ENCODE assay signal across 14 cellular contexts in genomic region chr17:73286863-73287296, GRCh38. TPM values are rescaled to one million over a fixed set of nuclear protein-coding genes. Genes with fewer than 3 reads are reported as not detected.
DNase-seq lines count a peak whose midpoint lies in the region; ATAC-seq, FAIRE-seq and TF ChIP-seq lines count a peak whose summit lies in the region.
"Had no signal": no experiment of that assay in that cellular context is flagged by ENCODE, and none has a peak within 500 bp of the region (broad histone marks: within the 10 kb centered on the region; RNA-seq: fewer than 3 reads in every experiment).

No MANE protein-coding gene starts in this region.

- H3K4me2 ChIP-seq in SK-N-SH (no peak overlapping the region), HepG2 (ENCODE audit: low read depth, low read length) (no peak overlapping the region)

- no peaks in the 10 kb centered on the region for H3K9me2 ChIP-seq in SK-N-SH

- intact Hi-C loops in HepG2 (cut with micrococcal nuclease; ENCODE audit: unreplicated experiment) = no loop called here
- intact Hi-C loops in colonic mucosa (cut with DNase I) = no loop called here

- TF ChIP-seq EP300 in SK-N-SH (IDR thresholded peaks at IDR 0.05; ENCODE audit: borderline replicate concordance in 1 of 2, low read depth in 1 of 2, low read length in 1 of 2) = no peak
- no peak for TF ChIP-seq EP300 in HepG2 (IDR thresholded peaks at IDR 0.05; ENCODE audit: low read depth in 2 of 2, low read length in 2 of 2)
- TF ChIP-seq EP300 in HepG2 (CRISPR knock-in tag; IDR thresholded peaks at IDR 0.05; ENCODE audit: borderline replicate concordance) = no peak
- TF ChIP-seq EP300 in tibial nerve (IDR thresholded peaks at IDR 0.05) = peak in 1 of 2 donors; percentile 28

- H3F3A ChIP-seq in SK-N-SH (replicated peaks; ENCODE audit: insufficient read depth) = peaks cover 8% of the 10 kb centered on the region

- CTCF ChIA-PET in SK-N-SH (lab: Yijun Ruan, JAX) (interaction anchor here (1.1 to 1.9 kb wide), 3 partner anchors 9 to 83 kb away, joined by 4 to 7 read pairs (median 4); no protein-coding TSS in a partner anchor), HepG2 (lab: Yijun Ruan, JAX; ENCODE audit: low intra/inter-chr PET ratio, low total read pairs) (no interaction called here)

- H2AFZ ChIP-seq in SK-N-SH (ENCODE audit: low read depth) (no peak overlapping the region), HepG2 (ENCODE audit: low read length) (no peak overlapping the region)
- H2AFZ ChIP-seq: parathyroid adenoma had no signal

- TF ChIP-seq RAD21 in SK-N-SH (IDR thresholded peaks at IDR 0.05; ENCODE audit: low read length) (no peak), HepG2 (CRISPR knock-in tag; IDR thresholded peaks at IDR 0.05) (no peak)

- 80% methylated on average over 8 of the region's 8 CpGs for whole genome bisulfite sequencing in SK-N-SH (ENCODE audit: low lambda C conversion rate)
- WGBS in HepG2 (ENCODE audit: low lambda C conversion rate) = 98% methylated on average over 8 of the region's 8 CpGs
- WGBS in tibial nerve, 2 donors = 42 to 62% methylated on average over 8 of the region's 8 CpGs

- BruUV-seq in HepG2 (replicated peaks; lab: Mats Ljungman, UMichigan) = no TSS peak

- POLR2A ChIA-PET in SK-N-SH (lab: Yijun Ruan, JAX) (no interaction called here), HepG2 (lab: Yijun Ruan, JAX) (interaction anchor here (4.0 to 5.1 kb wide), 2 partner anchors 23 to 25 kb away, joined by 43 to 45 read pairs; partner anchors contain the start of gene CPSF4L)

- H3K79me2 ChIP-seq in SK-N-SH (ENCODE audit: insufficient read depth) = peaks cover 81% of the 10 kb centered on the region
- peaks cover 39% of the 10 kb centered on the region for H3K79me2 ChIP-seq in HepG2 (ENCODE audit: insufficient read depth, low read length)

- H3K36me3 ChIP-seq in SK-N-SH (replicated peaks in 1 of 2; ENCODE audit: control insufficient read depth in 1 of 2, insufficient read depth in 2 of 2, low read length in 1 of 2) (peaks cover 5 to 22% of the 10 kb centered on the region in 2 experiments), HepG2 (replicated peaks in 1 of 2; ENCODE audit: control insufficient read depth in 1 of 2, insufficient read depth in 2 of 2, low read length in 2 of 2) (peaks cover 23 to 36% of the 10 kb centered on the region in 2 experiments), tibial nerve (peaks cover 0 to 29% (median 0%) of the 10 kb centered on the region in 3 donors), colonic mucosa (peaks cover 11% of the 10 kb centered on the region)

- in situ Hi-C loops in HepG2 (cut with HindIII; ENCODE audit: extremely low pct_ligation_motif_present, low pct_unique_long_range_greater_than_20kb) = loop anchor here (25.0 kb wide), 1 partner anchor 1150 kb away; the partner anchor contains the start of gene GPRC5C

- TF ChIP-seq POLR2A in HepG2 (IDR thresholded peaks at IDR 0.05; ENCODE audit: insufficient read depth in 1 of 2, low read depth in 2 of 2, low read length in 2 of 2) (no peak), tibial nerve (IDR thresholded peaks at IDR 0.05) (no peak)

- H3K4me1 ChIP-seq in SK-N-SH (ENCODE audit: control insufficient read depth in 1 of 2, insufficient read depth in 2 of 2, low read depth in 1 of 2, low read length in 1 of 2) (peaks cover 12 to 64% of the 10 kb centered on the region in 2 experiments), HepG2 (ENCODE audit: insufficient read depth, low read length) (peaks cover 55% of the 10 kb centered on the region), tibial nerve (peaks cover 0 to 100% (median 79%) of the 10 kb centered on the region in 4 donors), colonic mucosa (peaks cover 26% of the 10 kb centered on the region)

- TF ChIP-seq CTCF in SK-N-SH (IDR thresholded peaks at IDR 0.05) (no peak), HepG2 (CRISPR knock-in tag; IDR thresholded peaks at IDR 0.05) (no peak), tibial nerve (IDR thresholded peaks at IDR 0.05) (no peak), colonic mucosa (IDR thresholded peaks at IDR 0.05) (no peak)

- H3K4me3 ChIP-seq in SK-N-SH (ENCODE audit: low read depth in 2 of 2, low read length in 1 of 2) (no peak overlapping the region), HepG2 (replicated peaks in 1 of 3; ENCODE audit: insufficient read depth in 1 of 3, low read depth in 2 of 3, low read length in 3 of 3) (no peak overlapping the region), tibial nerve (no peak overlapping the region), colonic mucosa (no peak overlapping the region)

- peaks cover 66% of the 10 kb centered on the region for H4K20me1 ChIP-seq in SK-N-SH (ENCODE audit: insufficient read depth)
- H4K20me1 ChIP-seq in HepG2 (ENCODE audit: insufficient read depth, low read length) = peaks cover 24% of the 10 kb centered on the region; the same call in 1 of the 2 replicates

- no peak for ATAC-seq in SK-N-SH treated with all-trans-retinoic acid at 6 μM for 48 hours
- no peak for ATAC-seq in HepG2

- H3K27ac ChIP-seq in SK-N-SH (ENCODE audit: low read depth in 2 of 2, low read length in 1 of 2) (no peak overlapping the region), caudate nucleus (ENCODE audit: low read depth, low read length) (peak overlapping the region; percentile 52), HepG2 (ENCODE audit: extremely low read length, insufficient read depth, low read length) (no peak overlapping the region), tibial nerve (peak overlapping the region; percentile 10 to 99 (median 88)), colonic mucosa (no peak overlapping the region)
- H3K27ac ChIP-seq: parathyroid adenoma had no signal

- no peak overlapping the region for H3K9ac ChIP-seq in SK-N-SH
- no peak overlapping the region for H3K9ac ChIP-seq in HepG2 (ENCODE audit: insufficient read depth, low read depth, low read length)
- no peak overlapping the region for H3K9ac ChIP-seq in colonic mucosa (ENCODE audit: low read depth in 2 of 2, low read length in 2 of 2)
- H3K9ac ChIP-seq: parathyroid adenoma had no signal

- no peaks in the 10 kb centered on the region for H3K27me3 ChIP-seq in SK-N-SH (ENCODE audit: insufficient read depth)
- H3K27me3 ChIP-seq in HepG2 (ENCODE audit: control insufficient read depth in 1 of 2, insufficient read depth in 2 of 2, low read length in 2 of 2) = no peaks in the 10 kb centered on the region
- no peaks in the 10 kb centered on the region for H3K27me3 ChIP-seq in tibial nerve
- H3K27me3 ChIP-seq in colonic mucosa = no peaks in the 10 kb centered on the region

- no peak for DNase-seq in SK-N-SH
- peak in 2 of 61 donors; percentile 13 to 56 for DNase-seq in caudate nucleus (lab: John Stamatoyannopoulos, UW)
- DNase-seq in HepG2 (ENCODE audit: low spot score) = no peak
- DNase-seq in tibial nerve (ENCODE audit: low spot score in 2 of 2) = no peak
- no peak for DNase-seq in colonic mucosa
- DNase-seq in activated T-cell treated with anti-CD3 and anti-CD28 coated beads for 4 hours = no peak
- no peak for DNase-seq in hepatic stellate cell (ENCODE audit: low spot score)
- DNase-seq: effector CD4-positive, alpha-beta T cell; NCI-H226 had no signal

- H3K9me3 ChIP-seq in SK-N-SH (no peaks in the 10 kb centered on the region), HepG2 (ENCODE audit: low read length) (no peaks in the 10 kb centered on the region), tibial nerve (no peaks in the 10 kb centered on the region), colonic mucosa (no peaks in the 10 kb centered on the region)

- no peak for FAIRE-seq in HepG2 (lab: Jason Lieb, UNC)
- FAIRE-seq: islet of Langerhans had no signal

RNA-seq across cellular contexts. Expression of gene CDC42EP4, which starts 24.9 kb away (rescaled TPM):
- polyA plus RNA-seq in SK-N-SH (2012; rRNA removed) (23.7 and 28.3 TPM in 2 replicates), HepG2 (2011; rRNA removed) (19.0 and 21.7 TPM in 2 replicates)
- polyA plus RNA-seq in SK-N-SH (2012; cell fraction: cytosol; rRNA removed) = 16.3 and 24.6 TPM in 2 replicates
- polyA plus RNA-seq in SK-N-SH (2012; cell fraction: nucleus; rRNA removed) = 15.8 and 17.1 TPM in 2 replicates
- total RNA-seq in HepG2 (2016; rRNA removed; fragmentation: Illumina TruSeq; extraction: Trizol) (54.0 and 55.0 TPM in 2 replicates), tibial nerve (100 to 1,000 TPM in 3 of 4 donors, 10 to 100 TPM in 1; 93.3 to 121 (median 117) TPM), colonic mucosa (10 to 100 TPM; 52.8 to 65.3 TPM)
- 13.5 and 14.9 TPM in 2 replicates for total RNA-seq in HepG2 (2016; cell fraction: cytosol; rRNA removed; fragmentation: Illumina TruSeq; extraction: Trizol; ENCODE audit: low read depth)
- total RNA-seq in HepG2 (2016; cell fraction: insoluble cytoplasmic fraction; rRNA removed; fragmentation: Illumina TruSeq; extraction: Trizol) = 45.9 and 55.1 TPM in 2 replicates
- total RNA-seq in HepG2 (2016; cell fraction: membrane; rRNA removed; fragmentation: Illumina TruSeq; extraction: Trizol) = 45.7 and 51.9 TPM in 2 replicates
- 34.9 and 36.1 TPM in 2 replicates for total RNA-seq in HepG2 (2016; cell fraction: nucleus; rRNA removed; fragmentation: Illumina TruSeq; extraction: Trizol)
- polyA plus RNA-seq in HepG2 (2011; cell fraction: cytosol; rRNA removed) = 16.2 and 20.1 TPM in 2 replicates
- 18.6 and 24.3 TPM in 2 replicates for polyA plus RNA-seq in HepG2 (2011; cell fraction: nucleus; rRNA removed)
- 18.4 and 22.4 TPM in 2 replicates for polyA plus RNA-seq in HepG2 (2012)
- 11.7 and 14.2 TPM in 2 replicates for polyA plus RNA-seq in HepG2 (2016; cell fraction: cytosol; fragmentation: Illumina TruSeq; extraction: Trizol; ENCODE audit: low read depth)
- polyA plus RNA-seq in HepG2 (2016; cell fraction: insoluble cytoplasmic fraction; fragmentation: Illumina TruSeq; extraction: Trizol; ENCODE audit: low read depth) = 58.7 and 66.8 TPM in 2 replicates
- 37.7 and 41.8 TPM in 2 replicates for polyA plus RNA-seq in HepG2 (2016; cell fraction: membrane; fragmentation: Illumina TruSeq; extraction: Trizol; ENCODE audit: low read depth)
- 41.4 and 43.9 TPM in 2 replicates for polyA plus RNA-seq in HepG2 (2016; cell fraction: nucleus; fragmentation: Illumina TruSeq; extraction: Trizol; ENCODE audit: insufficient read depth, low read depth)
- 68.4 and 91.9 TPM in 2 replicates for polyA minus RNA-seq in HepG2 (2011; rRNA and poly(A)+ RNA removed; ENCODE audit: low replicate concordance)
- polyA minus RNA-seq in HepG2 (2011; cell fraction: cytosol; rRNA and poly(A)+ RNA removed) = 25.3 and 26.4 TPM in 2 replicates
- 32.3 and 36.9 TPM in 2 replicates for polyA minus RNA-seq in HepG2 (2011; cell fraction: nucleus; rRNA and poly(A)+ RNA removed)

RNA-seq across cellular contexts. Expression of gene CPSF4L, which starts 25.2 kb away (rescaled TPM):
- polyA plus RNA-seq in SK-N-SH (2012; rRNA removed) = 0.10 TPM in 1 of 2 replicates, not detected in the other
- not detected in 2 replicates for polyA plus RNA-seq in SK-N-SH (2012; cell fraction: cytosol; rRNA removed)
- polyA plus RNA-seq in SK-N-SH (2012; cell fraction: nucleus; rRNA removed) = not detected in 2 replicates
- 0.73 and 0.94 TPM in 2 replicates for total RNA-seq in HepG2 (2016; rRNA removed; fragmentation: Illumina TruSeq; extraction: Trizol)
- 1.3 and 1.5 TPM in 2 replicates for total RNA-seq in HepG2 (2016; cell fraction: cytosol; rRNA removed; fragmentation: Illumina TruSeq; extraction: Trizol; ENCODE audit: low read depth)
- 0.76 and 1.1 TPM in 2 replicates for total RNA-seq in HepG2 (2016; cell fraction: insoluble cytoplasmic fraction; rRNA removed; fragmentation: Illumina TruSeq; extraction: Trizol)
- 1.3 and 1.5 TPM in 2 replicates for total RNA-seq in HepG2 (2016; cell fraction: membrane; rRNA removed; fragmentation: Illumina TruSeq; extraction: Trizol)
- 0.99 and 1.5 TPM in 2 replicates for total RNA-seq in HepG2 (2016; cell fraction: nucleus; rRNA removed; fragmentation: Illumina TruSeq; extraction: Trizol)
- polyA plus RNA-seq in HepG2 (2011; rRNA removed) = 1.2 and 1.6 TPM in 2 replicates
- polyA plus RNA-seq in HepG2 (2011; cell fraction: cytosol; rRNA removed) = 0.32 and 0.70 TPM in 2 replicates
- polyA plus RNA-seq in HepG2 (2011; cell fraction: nucleus; rRNA removed) = 0.21 TPM in 1 of 2 replicates, not detected in the other
- 0.25 and 0.48 TPM in 2 replicates for polyA plus RNA-seq in HepG2 (2012)
- 0.86 and 1.8 TPM in 2 replicates for polyA plus RNA-seq in HepG2 (2016; cell fraction: cytosol; fragmentation: Illumina TruSeq; extraction: Trizol; ENCODE audit: low read depth)
- polyA plus RNA-seq in HepG2 (2016; cell fraction: insoluble cytoplasmic fraction; fragmentation: Illumina TruSeq; extraction: Trizol; ENCODE audit: low read depth) = 0.60 and 1.3 TPM in 2 replicates
- 1.3 and 1.5 TPM in 2 replicates for polyA plus RNA-seq in HepG2 (2016; cell fraction: membrane; fragmentation: Illumina TruSeq; extraction: Trizol; ENCODE audit: low read depth)
- not detected in 2 replicates for polyA plus RNA-seq in HepG2 (2016; cell fraction: nucleus; fragmentation: Illumina TruSeq; extraction: Trizol; ENCODE audit: insufficient read depth, low read depth)
- 0.42 TPM in 1 of 2 replicates, not detected in the other for polyA minus RNA-seq in HepG2 (2011; rRNA and poly(A)+ RNA removed; ENCODE audit: low replicate concordance)
- not detected in 2 replicates for polyA minus RNA-seq in HepG2 (2011; cell fraction: cytosol; rRNA and poly(A)+ RNA removed)
- polyA minus RNA-seq in HepG2 (2011; cell fraction: nucleus; rRNA and poly(A)+ RNA removed) = 1.3 TPM in 1 of 2 replicates, not detected in the other
- total RNA-seq in tibial nerve = not detected
- not detected for total RNA-seq in colonic mucosa
- total RNA-seq: A673; activated T-helper 2 cell treated with anti-CD3 and anti-CD28 coated beads, Interferon-gamma antibody, Interleukin-2, Interleukin-4, amounts not matched to agents 10 μg/mL and 5 μg/mL and 100 μg/mL, durations not matched to agents 14 hours and 24 hours and 36 hours had no signal

Comparison
In these comparisons a context has a peak if more than half of its experiments do, and no peak if none do; other contexts are left out.
1. H3K27ac ChIP-seq: peak in caudate nucleus (single experiment) and tibial nerve (4 of 4); none in SK-N-SH (0 of 2), HepG2 (single experiment) and colonic mucosa (single experiment).